In the genomic region with DNA sequence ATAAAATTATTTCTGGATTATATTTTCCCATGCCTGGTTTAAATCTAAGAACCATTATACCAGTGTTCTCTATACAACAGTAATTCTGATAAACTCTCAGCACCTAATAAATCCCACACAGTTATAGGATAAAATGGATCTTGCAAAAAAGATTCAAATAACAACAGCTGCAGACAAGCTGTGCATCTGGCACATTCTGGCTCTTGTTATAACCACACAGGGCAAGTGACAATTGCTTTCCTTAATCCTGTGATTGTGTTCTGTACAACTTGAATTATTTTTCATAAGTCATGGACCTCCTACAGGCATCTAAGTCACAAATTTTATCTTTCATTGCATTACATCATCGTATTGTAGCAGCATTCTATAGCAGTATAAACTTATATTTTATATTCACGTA, we compare ENCODE assay signal across 22 cellular contexts.
"Had no signal": no experiment of that assay in that cellular context is flagged by ENCODE, and none has a peak within 500 bp of the region (broad histone marks: within the 10 kb centered on the region; RNA-seq: fewer than 3 reads in every experiment).

No MANE protein-coding gene starts in this region.

- ATAC-seq: esophagus mucosa; natural killer cell treated with Interleukin-12 subunit alpha and Interleukin-12 subunit beta and Interleukin-15 and Interleukin-18, amount 100 ng/mL, for 72 hours; right cardiac atrium had no signal

- H3K4me1 ChIP-seq: left ventricle myocardium inferior, tibial nerve had no signal

- H3K4me3 ChIP-seq: left ventricle myocardium inferior, lung, tibial nerve had no signal

- H3K27me3 ChIP-seq: tibial nerve had no signal

- H3K36me3 ChIP-seq: left ventricle myocardium inferior, tibial nerve had no signal

- DNase-seq: activated CD4-positive, alpha-beta T cell treated with anti-CD3 and anti-CD28 coated beads for 4 hours; activated CD4-positive, alpha-beta T cell treated with anti-CD3 and anti-CD28 coated beads, Interleukin-2, amount 50 U/mL, for 4 hours; activated CD8-positive, alpha-beta memory T cell treated with anti-CD3 and anti-CD28 coated beads, Interleukin-2, amount 50 U/mL, for 48 hours; activated gamma-delta T cell treated with Interleukin-2 at 50 U/mL for 16 hours; activated naive CD4-positive, alpha-beta T cell treated with anti-CD3 and anti-CD28 coated beads, Interleukin-2, amount 50 U/mL, for 16 hours; activated T-cell treated with anti-CD3 and anti-CD28 coated beads, Interleukin-2, amount 50 U/mL, for 24 hours; amygdala; caudate nucleus; endodermal cell; foreskin melanocyte; left ventricle myocardium inferior; mesendoderm; posterior cingulate gyrus; right cardiac atrium; stimulated activated CD4-positive, alpha-beta T cell treated with anti-CD3 and anti-CD28 coated beads, Interleukin-2, amount 100 ng/mL, for 48 hours; stimulated activated naive CD4-positive, alpha-beta T cell treated with Interleukin-2 at 50 U/mL for 16 hours; T-helper 9 cell had no signal

- H3K9me3 ChIP-seq: left ventricle myocardium inferior, tibial nerve had no signal

- H3K27ac ChIP-seq: left ventricle myocardium inferior, tibial nerve, VCaP had no signal
